7 cellular contexts compared by ENCODE assay signal in genomic region chr12:131229079-131229425, GRCh38.
DNase-seq lines count a peak whose midpoint lies in the region; ATAC-seq and TF ChIP-seq lines count a peak whose summit lies in the region.
"Not testable (repeated sequence)": the region's sequence is repeated elsewhere in the genome, so short reads cannot be mapped to it uniquely, and the experiment has no call there.

No MANE protein-coding gene starts in this region.

- peaks cover 11% of the 10 kb centered on the region for H3F3A ChIP-seq in Loucy (ENCODE audit: low read depth)

- not testable (repeated sequence) for H4K91ac ChIP-seq in trophoblast cell (ENCODE audit: low read depth, low read length)

- H3K36me3 Mint-ChIP-seq in CD8-positive, alpha-beta memory T cell; endodermal cell (ENCODE audit: low read depth); mesothelial cell of epicardium: not testable (repeated sequence)

- H3K4me3 Mint-ChIP-seq in CD8-positive, alpha-beta memory T cell; endodermal cell: not testable (repeated sequence)
- H3K4me3 Mint-ChIP-seq in mesothelial cell of epicardium = peak overlapping the region; percentile 2

- H4K20me1 ChIP-seq in Loucy (ENCODE audit: insufficient read depth, low read length, poor library complexity, severe bottlenecking) = not testable (repeated sequence)

- not testable (repeated sequence) for H3K9me2 ChIP-seq in Loucy (replicated peaks; ENCODE audit: low read depth, low read length)

- ATAC-seq in heart right ventricle; upper lobe of left lung (ENCODE audit: low FRiP score in 2 of 2): not testable (repeated sequence)

- peaks cover 14 to 30% of the 10 kb centered on the region in 2 donors for H3K27me3 Mint-ChIP-seq in CD8-positive, alpha-beta memory T cell
- not testable (repeated sequence) for H3K27me3 Mint-ChIP-seq in endodermal cell (ENCODE audit: insufficient read depth)
- H3K27me3 Mint-ChIP-seq in mesothelial cell of epicardium (ENCODE audit: low read depth) = peaks cover 11% of the 10 kb centered on the region

- H3K27ac Mint-ChIP-seq in CD8-positive, alpha-beta memory T cell; mesothelial cell of epicardium: not testable (repeated sequence)
- H3K27ac Mint-ChIP-seq in endodermal cell = peak overlapping the region; percentile 48

- not testable (repeated sequence) for H2BK12ac ChIP-seq in trophoblast cell (ENCODE audit: low read length)

- not testable (repeated sequence) for TF ChIP-seq EP300 in upper lobe of left lung (IDR thresholded peaks at IDR 0.05)

- not testable (repeated sequence) for H3K79me1 ChIP-seq in trophoblast cell (ENCODE audit: low read length)

- H4K12ac ChIP-seq in trophoblast cell (ENCODE audit: low read depth, low read length) = not testable (repeated sequence)

- H3K9me3 Mint-ChIP-seq in CD8-positive, alpha-beta memory T cell; mesothelial cell of epicardium: not testable (repeated sequence)
- H3K9me3 Mint-ChIP-seq in endodermal cell = peaks cover 32% of the 10 kb centered on the region

- not testable (repeated sequence) for H3K36me3 ChIP-seq in CD8-positive, alpha-beta memory T cell (ENCODE audit: insufficient read depth, low read length); Loucy (ENCODE audit: insufficient read depth, low read length); endodermal cell (ENCODE audit: control insufficient read depth, insufficient read depth, low read length); heart right ventricle; trophoblast cell (ENCODE audit: control insufficient read depth in 1 of 2, insufficient read depth in 2 of 2, low read length in 2 of 2); upper lobe of left lung

- not testable (repeated sequence) for H4K8ac ChIP-seq in trophoblast cell (ENCODE audit: low read depth, low read length)

- not testable (repeated sequence) for H2BK5ac ChIP-seq in trophoblast cell (ENCODE audit: low read depth, low read length, poor library complexity)

- intact Hi-C loops in heart right ventricle (cut with DNase I) = loop anchor here in 1 of 10 donors (5.0 kb wide), 1 partner anchor 208 kb away; no protein-coding TSS in a partner anchor

- POLR2A ChIA-PET in CD8-positive, alpha-beta memory T cell (lab: Charles Lee) = not testable (repeated sequence)

- not testable (repeated sequence) for H3K14ac ChIP-seq in trophoblast cell (ENCODE audit: low read length)

- H3K4me2 ChIP-seq in Loucy (ENCODE audit: low read depth, low read length, poor library complexity, severe bottlenecking) = peak overlapping the region; percentile 84
- not testable (repeated sequence) for H3K4me2 ChIP-seq in trophoblast cell (ENCODE audit: low read length)

- peak overlapping the region; percentile 91 for H3K9ac ChIP-seq in Loucy (ENCODE audit: low read depth, low read length, poor library complexity, severe bottlenecking)
- H3K9ac ChIP-seq in endodermal cell (ENCODE audit: extremely low read depth, low read length, poor library complexity, severe bottlenecking); trophoblast cell (ENCODE audit: low read length): not testable (repeated sequence)

- not testable (repeated sequence) for H3K4me1 Mint-ChIP-seq in CD8-positive, alpha-beta memory T cell
- H3K4me1 Mint-ChIP-seq in endodermal cell (peaks cover 21% of the 10 kb centered on the region), mesothelial cell of epicardium (peaks cover 32% of the 10 kb centered on the region)

- not testable (repeated sequence) for DNase-seq in CD8-positive, alpha-beta memory T cell; endodermal cell; heart right ventricle; mesothelial cell of epicardium (ENCODE audit: low spot score in 2 of 2, unreplicated experiment in 2 of 2); trophoblast cell; upper lobe of left lung

- H3K9me3 ChIP-seq in CD8-positive, alpha-beta memory T cell (ENCODE audit: low read length); Loucy (ENCODE audit: insufficient read depth, low read depth, low read length); heart right ventricle; trophoblast cell (ENCODE audit: insufficient read depth, low read depth, low read length); upper lobe of left lung: not testable (repeated sequence)
- H3K9me3 ChIP-seq in endodermal cell (ENCODE audit: control insufficient read depth, low read length) = peaks cover 36% of the 10 kb centered on the region

- H3K23ac ChIP-seq in trophoblast cell (ENCODE audit: low read length) = not testable (repeated sequence)

- peak overlapping the region; percentile 47 for H3K27ac ChIP-seq in CD8-positive, alpha-beta memory T cell (ENCODE audit: low read depth, low read length)
- H3K27ac ChIP-seq in endodermal cell (ENCODE audit: low read depth, low read length); trophoblast cell (ENCODE audit: low read depth, low read length): not testable (repeated sequence)
- H3K27ac ChIP-seq in heart right ventricle = peak overlapping the region in 7 of 10 donors; percentile 51 to 85 (median 58)
- H3K27ac ChIP-seq in upper lobe of left lung = peak overlapping the region in 3 of 4 donors; percentile 46 to 71 (median 51)

- H2BK120ac ChIP-seq in trophoblast cell (ENCODE audit: insufficient read depth, low read length, poor library complexity) = not testable (repeated sequence)

- H3K4me3 ChIP-seq in CD8-positive, alpha-beta memory T cell (ENCODE audit: low read length); trophoblast cell (ENCODE audit: low read depth, low read length); upper lobe of left lung: not testable (repeated sequence)
- H3K4me3 ChIP-seq in Loucy (ENCODE audit: low read length, poor library complexity, severe bottlenecking) (peak overlapping the region; percentile 70), endodermal cell (ENCODE audit: low read length) (peak overlapping the region; percentile 15), heart right ventricle (peak overlapping the region in 1 of 10 donors; percentile 27)

- not testable (repeated sequence) for H3K27me3 ChIP-seq in CD8-positive, alpha-beta memory T cell (ENCODE audit: insufficient read depth, low read length, poor library complexity, severe bottlenecking); Loucy (ENCODE audit: insufficient read depth, low read length, poor library complexity, severe bottlenecking); endodermal cell (ENCODE audit: control insufficient read depth, insufficient read depth, low read length, poor library complexity, severe bottlenecking); trophoblast cell (ENCODE audit: insufficient read depth, low read length); upper lobe of left lung
- H3K27me3 ChIP-seq in heart right ventricle = peaks cover 0 to 25% (median 11%) of the 10 kb centered on the region in 7 donors

- peaks cover 11% of the 10 kb centered on the region; the same call in 1 of the 2 replicates for H3K79me2 ChIP-seq in Loucy (ENCODE audit: insufficient read depth, low read length)
- not testable (repeated sequence) for H3K79me2 ChIP-seq in trophoblast cell (ENCODE audit: control insufficient read depth, insufficient read depth, low read length, poor library complexity)

- H3K18ac ChIP-seq in trophoblast cell (ENCODE audit: low read length) = not testable (repeated sequence)

- TF ChIP-seq CTCF in Loucy (conservative IDR thresholded peaks at IDR 0.05; ENCODE audit: low read length); endodermal cell (conservative IDR thresholded peaks at IDR 0.05); heart right ventricle (IDR thresholded peaks at IDR 0.05); mesothelial cell of epicardium (IDR thresholded peaks at IDR 0.05; ENCODE audit: unreplicated experiment); upper lobe of left lung (IDR thresholded peaks at IDR 0.05): not testable (repeated sequence)

- 98% methylated on average over 4 of the region's 7 CpGs; no CpG with 5 or more reads in 1 of the 2 experiments for WGBS in endodermal cell (ENCODE audit: insufficient coverage in 1 of 2, insufficient read length in 1 of 2), 2 experiments
- 85 to 88% methylated on average over 4 of the region's 7 CpGs for WGBS in heart right ventricle, 2 donors
- no CpG with 5 or more reads among the region's 7 CpGs for WGBS in trophoblast cell (ENCODE audit: extremely low coverage, insufficient coverage, insufficient read length)
- WGBS in upper lobe of left lung, 2 donors = 60 to 83% methylated on average over 4 to 5 of the region's 7 CpGs

- not testable (repeated sequence) for TF ChIP-seq POLR2A in upper lobe of left lung (IDR thresholded peaks at IDR 0.05)

- H2AK5ac ChIP-seq in trophoblast cell (ENCODE audit: low read length) = not testable (repeated sequence)

- H2AFZ ChIP-seq in Loucy (ENCODE audit: low read length) = not testable (repeated sequence)
- H2AFZ ChIP-seq in trophoblast cell (ENCODE audit: insufficient read depth, low read length, poor library complexity) = peak overlapping the region; percentile 23

- not testable (repeated sequence) for H3K4ac ChIP-seq in trophoblast cell (ENCODE audit: low read depth, low read length)

- not testable (repeated sequence) for H3K4me1 ChIP-seq in CD8-positive, alpha-beta memory T cell (ENCODE audit: insufficient read depth, low read length); endodermal cell (ENCODE audit: control insufficient read depth, insufficient read depth, low read length); trophoblast cell (ENCODE audit: control insufficient read depth in 1 of 2, insufficient read depth in 2 of 2, low read length in 2 of 2)
- H3K4me1 ChIP-seq in Loucy (ENCODE audit: insufficient read depth, low read length, poor library complexity, severe bottlenecking) (peaks cover 61% of the 10 kb centered on the region), heart right ventricle (peaks cover 0 to 26% (median 15%) of the 10 kb centered on the region in 9 donors), upper lobe of left lung (peaks cover 8 to 19% (median 11%) of the 10 kb centered on the region in 4 donors)

- CTCF ChIA-PET in CD8-positive, alpha-beta memory T cell (lab: Charles Lee) = not testable (repeated sequence)
